In genomic region chr10:80468002-80468401, GRCh38 we compare ENCODE assay signal across 2 cellular contexts.
TF ChIP-seq lines count a peak whose summit lies in the region.

No MANE protein-coding gene starts in this region.

TF ChIP-seq in GM12878, 131 proteins besides CTCF, POLR2A, EP300 and RAD21 (continued from another document):
- TF ChIP-seq SPI1 (IDR thresholded peaks at IDR 0.05; ENCODE audit: borderline replicate concordance, insufficient read depth, low read depth, low read length) (peak; percentile 41; the same call in 1 of the 2 replicates), NR2F1 (conservative IDR thresholded peaks at IDR 0.05) (peak; percentile 36; the same call in 1 of the 2 replicates), IKZF2 (IDR thresholded peaks at IDR 0.05) (0 out of 4 replicates have a peak, but pooled peaks of 1 of the 2 experiments have one; percentile 34), EGR1 (IDR thresholded peaks at IDR 0.05; ENCODE audit: borderline replicate concordance in 1 of 2, low read depth in 2 of 2, low read length in 2 of 2) (peak in 1 of 2 experiments; percentile 16; a peak in 1 of 3 replicates), BCL11A (IDR thresholded peaks at IDR 0.05; ENCODE audit: low read depth, low read length) (no peak)

TF ChIP-seq in liver, 16 proteins besides CTCF, POLR2A, EP300 and RAD21 (continued from another document):
- TF ChIP-seq ATF3 (IDR thresholded peaks at IDR 0.05) (no peak), FOXA2 (IDR thresholded peaks at IDR 0.05) (no peak), NR2F2 (IDR thresholded peaks at IDR 0.05) (peak; percentile 99), RXRA (IDR thresholded peaks at IDR 0.05) (peak; percentile 45 to 83), HNF4G (IDR thresholded peaks at IDR 0.05) (no peak), REST (IDR thresholded peaks at IDR 0.05) (no peak), SP1 (IDR thresholded peaks at IDR 0.05) (peak; percentile 83), EGR1 (IDR thresholded peaks at IDR 0.05; ENCODE audit: low read depth in 2 of 2) (no peak), FOXA1 (IDR thresholded peaks at IDR 0.05) (no peak), MAX (IDR thresholded peaks at IDR 0.05) (peak; percentile 11), YY1 (IDR thresholded peaks at IDR 0.05) (no peak), TAF1 (conservative IDR thresholded peaks at IDR 0.05) (no peak), ZBTB33 (IDR thresholded peaks at IDR 0.05) (no peak)
